In the genomic region with DNA sequence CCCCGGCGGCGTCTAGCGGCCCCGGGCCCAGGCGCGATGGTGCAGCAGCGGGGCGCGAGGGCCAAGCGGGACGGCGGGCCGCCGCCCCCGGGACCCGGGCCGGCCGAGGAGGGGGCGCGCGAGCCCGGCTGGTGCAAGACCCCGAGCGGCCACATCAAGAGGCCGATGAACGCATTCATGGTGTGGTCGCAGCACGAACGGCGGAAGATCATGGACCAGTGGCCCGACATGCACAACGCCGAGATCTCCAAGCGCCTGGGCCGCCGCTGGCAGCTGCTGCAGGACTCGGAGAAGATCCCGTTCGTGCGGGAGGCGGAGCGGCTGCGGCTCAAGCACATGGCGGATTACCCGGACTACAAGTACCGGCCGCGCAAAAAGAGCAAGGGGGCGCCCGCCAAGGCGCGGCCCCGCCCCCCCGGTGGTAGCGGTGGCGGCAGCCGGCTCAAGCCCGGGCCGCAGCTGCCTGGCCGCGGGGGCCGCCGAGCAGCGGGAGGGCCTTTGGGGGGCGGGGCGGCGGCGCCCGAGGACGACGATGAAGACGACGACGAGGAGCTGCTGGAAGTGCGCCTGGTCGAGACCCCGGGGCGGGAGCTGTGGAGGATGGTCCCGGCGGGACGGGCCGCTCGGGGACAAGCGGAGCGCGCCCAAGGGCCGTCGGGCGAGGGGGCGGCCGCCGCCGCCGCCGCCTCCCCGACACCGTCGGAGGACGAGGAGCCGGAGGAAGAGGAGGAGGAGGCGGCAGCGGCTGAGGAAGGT, we compare ENCODE assay signal across 8 cellular contexts. TPM values are rescaled to one million over a fixed set of nuclear protein-coding genes. Genes with fewer than 3 reads are reported as not detected.
A peak's percentile ranks its signal among the peaks of the same experiment; 100 is the strongest.
DNase-seq lines count a peak whose midpoint lies in the region; ATAC-seq and TF ChIP-seq lines count a peak whose summit lies in the region.

No MANE protein-coding gene starts in this region.

- H3K4me3 ChIP-seq in cardiac muscle cell, result peak overlapping the region; percentile 98

- peaks cover 11% of the 10 kb centered on the region for H3K36me3 Mint-ChIP-seq in activated naive CD8-positive, alpha-beta T cell treated with anti-CD3 and anti-CD28 coated beads for 36 hours

- no peak for ATAC-seq in HG02571 (IDR thresholded peaks at IDR 0.05; ENCODE audit: unreplicated experiment)

- no peaks in the 10 kb centered on the region for H3K27me3 Mint-ChIP-seq in activated naive CD8-positive, alpha-beta T cell treated with anti-CD3 and anti-CD28 coated beads for 36 hours

- TF ChIP-seq CTCF in cardiac muscle cell (IDR thresholded peaks at IDR 0.05; ENCODE audit: low read depth, low read length), result no peak

- peak overlapping the region; percentile 83 for H3K4me3 Mint-ChIP-seq in activated naive CD8-positive, alpha-beta T cell treated with anti-CD3 and anti-CD28 coated beads for 36 hours

- H3K4me1 Mint-ChIP-seq in activated naive CD8-positive, alpha-beta T cell treated with anti-CD3 and anti-CD28 coated beads for 36 hours, result peaks cover 35% of the 10 kb centered on the region

- DNase-seq in DMS79 treated with DMSO at 0.1 percent for 48 hours (lab: John Stamatoyannopoulos, UW), result peak; percentile 22
- no peak for DNase-seq in DMS79 (lab: John Stamatoyannopoulos, UW)
- DNase-seq in HT-29 (ENCODE audit: low spot score), result peak; percentile 44
- peak; percentile 70 for DNase-seq in RPMI7951 (ENCODE audit: low read depth)
- DNase-seq in activated naive CD8-positive, alpha-beta T cell treated with anti-CD3 and anti-CD28 coated beads for 36 hours, result peak; percentile 67
- peak; percentile 76 to 81 for DNase-seq in cardiac muscle cell (ENCODE audit: low read depth in 1 of 2, low spot score in 1 of 2)
- DNase-seq in occipital lobe (lab: John Stamatoyannopoulos, UW), result peak; percentile 34

- peak overlapping the region; percentile 98 for H3K27ac ChIP-seq in cardiac muscle cell

- no peaks in the 10 kb centered on the region for H3K36me3 ChIP-seq in cardiac muscle cell

- H3K4me1 ChIP-seq in cardiac muscle cell (ENCODE audit: low read depth), result peaks cover 19% of the 10 kb centered on the region

- H3K27ac Mint-ChIP-seq in activated naive CD8-positive, alpha-beta T cell treated with anti-CD3 and anti-CD28 coated beads for 36 hours, result peak overlapping the region; percentile 84

- no peaks in the 10 kb centered on the region for H3K9me3 Mint-ChIP-seq in activated naive CD8-positive, alpha-beta T cell treated with anti-CD3 and anti-CD28 coated beads for 36 hours

- H3K27me3 ChIP-seq in cardiac muscle cell, result no peaks in the 10 kb centered on the region

- H3K9me3 ChIP-seq in cardiac muscle cell (ENCODE audit: low read depth), result no peaks in the 10 kb centered on the region

RNA-seq across cellular contexts. Expression of gene SOX12, which starts 0.7 kb away (rescaled TPM):
- 2.7 and 3.9 TPM in 2 replicates for total RNA-seq in HT-29 (2014; rRNA removed; shearing (Covaris generic))
- total RNA-seq in RPMI7951 (2014; rRNA removed; shearing (Covaris generic)), result 3.1 and 6.1 TPM in 2 replicates
- total RNA-seq in activated naive CD8-positive, alpha-beta T cell treated with anti-CD3 and anti-CD28 coated beads for 36 hours, result 10 to 100 TPM; 13.1 to 13.3 TPM
- total RNA-seq in cardiac muscle cell (57.6 and 79.8 TPM in 2 replicates), occipital lobe (9.4 TPM)
- 41.9 and 49.9 TPM in 2 replicates for polyA plus RNA-seq in cardiac muscle cell

RNA-seq across cellular contexts. Expression of gene NRSN2, which starts 20.8 kb away (rescaled TPM):
- 12.0 and 15.5 TPM in 2 replicates for total RNA-seq in HT-29 (2014; rRNA removed; shearing (Covaris generic))
- 92.3 and 111 TPM in 2 replicates for total RNA-seq in RPMI7951 (2014; rRNA removed; shearing (Covaris generic))
- total RNA-seq in activated naive CD8-positive, alpha-beta T cell treated with anti-CD3 and anti-CD28 coated beads for 36 hours, result 10 to 100 TPM; 11.2 to 12.6 TPM
- total RNA-seq in cardiac muscle cell (111 and 190 TPM in 2 replicates), occipital lobe (27.0 TPM)
- polyA plus RNA-seq in cardiac muscle cell, result 135 and 170 TPM in 2 replicates

RNA-seq across cellular contexts. Expression of gene ZCCHC3, which starts 28.7 kb away (rescaled TPM):
- 15.5 and 16.8 TPM in 2 replicates for total RNA-seq in HT-29 (2014; rRNA removed; shearing (Covaris generic))
- total RNA-seq in RPMI7951 (2014; rRNA removed; shearing (Covaris generic)), result 16.2 and 19.2 TPM in 2 replicates
- total RNA-seq in activated naive CD8-positive, alpha-beta T cell treated with anti-CD3 and anti-CD28 coated beads for 36 hours, result 10 to 100 TPM; 23.3 to 24.5 TPM
- total RNA-seq in cardiac muscle cell (49.9 and 63.8 TPM in 2 replicates), occipital lobe (27.0 TPM)
- polyA plus RNA-seq in cardiac muscle cell, result 43.7 and 53.1 TPM in 2 replicates

RNA-seq across cellular contexts. Expression of gene C20orf96, which starts 35.5 kb away (rescaled TPM):
- total RNA-seq in HT-29 (2014; rRNA removed; shearing (Covaris generic)), result 0.08 and 1.5 TPM in 2 replicates
- total RNA-seq in RPMI7951 (2014; rRNA removed; shearing (Covaris generic)), result 1.4 and 2.4 TPM in 2 replicates
- 1 to 10 TPM; 7.5 to 7.8 TPM for total RNA-seq in activated naive CD8-positive, alpha-beta T cell treated with anti-CD3 and anti-CD28 coated beads for 36 hours
- 6.2 and 9.3 TPM in 2 replicates for total RNA-seq in cardiac muscle cell
- polyA plus RNA-seq in cardiac muscle cell, result 31.9 and 41.9 TPM in 2 replicates
- 3.3 TPM for total RNA-seq in occipital lobe

RNA-seq across cellular contexts. Expression of gene TRIB3, which starts 54.5 kb away (rescaled TPM):
- 137 TPM in 2 replicates for total RNA-seq in HT-29 (2014; rRNA removed; shearing (Covaris generic))
- total RNA-seq in RPMI7951 (2014; rRNA removed; shearing (Covaris generic)), result 50.5 and 57.3 TPM in 2 replicates
- total RNA-seq in activated naive CD8-positive, alpha-beta T cell treated with anti-CD3 and anti-CD28 coated beads for 36 hours, result 10 to 100 TPM; 57.8 to 58.0 TPM
- 7.0 and 9.0 TPM in 2 replicates for total RNA-seq in cardiac muscle cell
- 5.3 and 7.2 TPM in 2 replicates for polyA plus RNA-seq in cardiac muscle cell
- 12.5 TPM for total RNA-seq in occipital lobe
